ENCODE assay signal across 8 cellular contexts in the genomic region with DNA sequence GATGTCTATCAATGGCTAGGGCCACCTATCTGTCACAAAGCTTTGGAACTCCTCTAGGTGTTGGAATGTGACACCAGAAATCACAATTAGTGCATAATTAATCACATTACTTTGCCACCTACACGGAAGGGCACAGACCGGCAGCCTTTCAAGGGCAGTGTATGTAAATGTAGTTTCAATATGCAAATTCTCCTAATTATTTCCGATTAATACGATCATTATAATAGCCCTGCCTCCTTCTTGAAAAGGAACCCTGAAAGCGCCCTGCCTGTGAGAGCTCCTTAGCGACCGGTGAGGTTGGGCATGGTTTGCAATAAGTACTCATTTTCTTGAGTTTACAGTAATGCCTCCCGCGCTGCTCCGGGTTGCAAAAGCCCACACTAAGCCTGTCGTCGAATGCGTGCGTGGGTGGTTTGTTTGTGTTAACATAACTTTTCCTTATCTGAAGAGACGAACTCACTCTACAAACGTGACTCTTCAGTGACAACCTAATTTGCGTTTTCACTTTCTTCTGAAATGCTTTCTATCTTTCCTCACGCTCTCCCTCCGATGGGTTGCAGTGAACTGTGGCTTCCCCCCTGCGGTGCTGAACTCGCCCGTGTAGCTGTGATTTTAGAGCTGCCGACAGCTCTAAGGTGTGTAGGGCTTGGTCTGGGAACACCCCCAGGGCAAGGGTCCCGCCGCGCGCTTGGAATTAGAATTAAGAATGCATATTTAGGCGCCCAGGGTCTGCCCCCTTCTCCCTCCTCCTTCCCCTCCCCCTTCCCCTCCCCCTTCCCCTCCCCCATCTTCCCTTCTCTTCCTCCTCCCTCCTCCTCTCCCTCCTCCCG. TPM values are rescaled to one million over a fixed set of nuclear protein-coding genes. Genes with fewer than 3 reads are reported as not detected.
DNase-seq lines count a peak whose midpoint lies in the region; ATAC-seq and TF ChIP-seq lines count a peak whose summit lies in the region.

No MANE protein-coding gene starts in this region.

- H3K27me3 ChIP-seq in psoas muscle (ENCODE audit: insufficient read depth in 3 of 3, low read length in 2 of 3), result peaks cover 0 to 2% (median 0%) of the 10 kb centered on the region in 3 donors

- peaks cover 21% of the 10 kb centered on the region for H3K4me1 ChIP-seq in psoas muscle

- DNase-seq in ELF-1 (ENCODE audit: low read depth, low spot score) (peak; percentile 95), NCI-H1092 treated with DMSO at 0.1 percent for 48 hours (lab: John Stamatoyannopoulos, UW) (peak; percentile 76), SW 1271 (lab: John Stamatoyannopoulos, UW) (peak; percentile 47 to 75), left cardiac atrium (peak; percentile 74), psoas muscle (peak in 1 of 2 donors; percentile 57), GM13976 (ENCODE audit: low spot score) (no peak)
- DNase-seq in activated naive CD8-positive, alpha-beta T cell treated with anti-CD3 and anti-CD28 coated beads, Interleukin-2, amount 50 U/mL, for 16 hours (ENCODE audit: low read depth, low spot score), result peak; percentile 74

- no peaks in the 10 kb centered on the region for H3K9me3 ChIP-seq in psoas muscle

- WGBS in psoas muscle, 3 donors, result 2 to 4% (median 2%) methylated on average over 28 of the region's 29 CpGs

- intact Hi-C loops in left cardiac atrium (cut with DNase I), result loop anchor here (5.0 to 10.0 kb wide), 3 partner anchors 246 to 679 kb away; no protein-coding TSS in a partner anchor
- intact Hi-C loops in psoas muscle (cut with DNase I), result loop anchor here (5.0 to 10.0 kb wide), 4 partner anchors 266 to 1476 kb away; no protein-coding TSS in a partner anchor

- peak overlapping the region; percentile 93 for H3K27ac ChIP-seq in psoas muscle

- TF ChIP-seq CTCF in psoas muscle (IDR thresholded peaks at IDR 0.05), result no peak
- TF ChIP-seq CTCF in GM13976 (IDR thresholded peaks at IDR 0.05; ENCODE audit: borderline replicate concordance, control extremely low read depth, extremely low read depth, insufficient read depth, missing control alignments), result no peak

- H3K4me3 ChIP-seq in psoas muscle, result peak overlapping the region; percentile 67

- ATAC-seq in left cardiac atrium (no peak), psoas muscle (no peak), GM21423 (IDR thresholded peaks at IDR 0.05; ENCODE audit: unreplicated experiment) (no peak)

- in situ Hi-C loops in GM13976 (cut with MboI; ENCODE audit: low sequenced_read_pairs, unreplicated experiment), result loop anchor here (10.0 kb wide), 2 partner anchors 156 to 1256 kb away; no protein-coding TSS in a partner anchor

- H3K36me3 ChIP-seq in psoas muscle (ENCODE audit: insufficient read depth in 1 of 2, low read depth in 1 of 2), result no peaks in the 10 kb centered on the region

RNA-seq across cellular contexts. Expression of a gene that starts 0.7 kb away (rescaled TPM):
- total RNA-seq in left cardiac atrium (10 to 100 TPM; 47.5 to 68.2 TPM), psoas muscle (10 to 100 TPM in 2 of 4 donors, 1 to 10 TPM in 2; 4.1 to 15.4 (median 11.8) TPM)
- polyA plus RNA-seq in psoas muscle, result 10 to 100 TPM in 2 of 3 donors, 1 to 10 TPM in 1; 7.7 to 33.0 (median 19.5) TPM
